8 cellular contexts compared by ENCODE assay signal in genomic region chr2:172084484-172084733, GRCh38. TPM values are rescaled to one million over a fixed set of nuclear protein-coding genes. Genes with fewer than 3 reads are reported as not detected.
DNase-seq lines count a peak whose midpoint lies in the region; ATAC-seq and TF ChIP-seq lines count a peak whose summit lies in the region.

No MANE protein-coding gene starts in this region.

- H3K9me3 ChIP-seq in NT2/D1 (ENCODE audit: insufficient read depth, low read length) (no peaks in the 10 kb centered on the region), esophagus squamous epithelium (no peaks in the 10 kb centered on the region), gastroesophageal sphincter (peaks cover 0 to 13% (median 0%) of the 10 kb centered on the region in 3 donors)

- TF ChIP-seq CTCF in esophagus squamous epithelium (IDR thresholded peaks at IDR 0.05): no peak
- no peak for TF ChIP-seq CTCF in gastroesophageal sphincter (IDR thresholded peaks at IDR 0.05)

- TF ChIP-seq POLR2A in esophagus squamous epithelium (IDR thresholded peaks at IDR 0.05): no peak
- no peak for TF ChIP-seq POLR2A in gastroesophageal sphincter (IDR thresholded peaks at IDR 0.05)

- ATAC-seq in activated T-cell treated with anti-CD3 and anti-CD28 coated beads, Interleukin-2, amount 50 U/mL, for 72 hours (replicated peaks in 1 of 2): no peak
- ATAC-seq in stimulated activated naive CD8-positive, alpha-beta T cell treated with anti-CD3 and anti-CD28 coated beads, Interleukin-15, amount 100 ng/mL, for 72 hours: peak; percentile 13
- ATAC-seq in GM21381 (IDR thresholded peaks at IDR 0.05; ENCODE audit: unreplicated experiment): no peak
- no peak for ATAC-seq in GM21723 (IDR thresholded peaks at IDR 0.05; ENCODE audit: unreplicated experiment)
- ATAC-seq in gastroesophageal sphincter: no peak

- H3K9ac ChIP-seq in NT2/D1 (ENCODE audit: insufficient read length, low read depth): peak overlapping the region; percentile 72

- intact Hi-C loops in esophagus squamous epithelium (cut with DNase I): no loop called here

- H3K27me3 Mint-ChIP-seq in activated T-cell treated with anti-CD3 and anti-CD28 coated beads, Interleukin-2, amount 50 U/mL, for 72 hours (ENCODE audit: low read depth): peaks cover 99% of the 10 kb centered on the region
- H3K27me3 Mint-ChIP-seq in stimulated activated naive CD8-positive, alpha-beta T cell treated with anti-CD3 and anti-CD28 coated beads, Interleukin-15, amount 100 ng/mL, for 72 hours: peaks cover 100% of the 10 kb centered on the region

- peaks cover 33% of the 10 kb centered on the region for H3K4me1 ChIP-seq in NT2/D1 (ENCODE audit: insufficient read depth, insufficient read length)
- H3K4me1 ChIP-seq in esophagus squamous epithelium: peaks cover 29 to 78% (median 35%) of the 10 kb centered on the region in 3 donors
- peaks cover 0 to 65% (median 30%) of the 10 kb centered on the region in 3 donors for H3K4me1 ChIP-seq in gastroesophageal sphincter

- DNase-seq in activated T-cell treated with anti-CD3 and anti-CD28 coated beads, Interleukin-2, amount 50 U/mL, for 72 hours: no peak
- no peak for DNase-seq in activated T-cell treated with anti-CD3 and anti-CD28 coated beads, Interleukin-2, amount 50 U/mL, for 48 hours
- DNase-seq in NT2/D1 (ENCODE audit: low read depth, low spot score) (no peak), esophagus squamous epithelium (lab: John Stamatoyannopoulos, UW) (no peak)
- no peak for DNase-seq in stimulated activated naive CD8-positive, alpha-beta T cell treated with anti-CD3 and anti-CD28 coated beads, Interleukin-15, amount 100 ng/mL, for 72 hours

- H3K4me1 Mint-ChIP-seq in activated T-cell treated with anti-CD3 and anti-CD28 coated beads, Interleukin-2, amount 50 U/mL, for 72 hours (ENCODE audit: low read depth): peaks cover 65% of the 10 kb centered on the region
- peaks cover 80% of the 10 kb centered on the region for H3K4me1 Mint-ChIP-seq in stimulated activated naive CD8-positive, alpha-beta T cell treated with anti-CD3 and anti-CD28 coated beads, Interleukin-15, amount 100 ng/mL, for 72 hours

- no peak overlapping the region for H3K27ac ChIP-seq in esophagus squamous epithelium
- peak overlapping the region in 1 of 4 donors; percentile 37 for H3K27ac ChIP-seq in gastroesophageal sphincter

- no peak for TF ChIP-seq EP300 in gastroesophageal sphincter (IDR thresholded peaks at IDR 0.05)

- peak overlapping the region; percentile 84 to 88 for H3K4me3 Mint-ChIP-seq in activated T-cell treated with anti-CD3 and anti-CD28 coated beads, Interleukin-2, amount 50 U/mL, for 72 hours
- H3K4me3 Mint-ChIP-seq in stimulated activated naive CD8-positive, alpha-beta T cell treated with anti-CD3 and anti-CD28 coated beads, Interleukin-15, amount 100 ng/mL, for 72 hours: peak overlapping the region; percentile 81 to 89

- H3K36me3 ChIP-seq in NT2/D1 (ENCODE audit: insufficient read depth, insufficient read length, low read length): no peaks in the 10 kb centered on the region
- no peaks in the 10 kb centered on the region for H3K36me3 ChIP-seq in esophagus squamous epithelium
- no peaks in the 10 kb centered on the region for H3K36me3 ChIP-seq in gastroesophageal sphincter

- peaks cover 0 to 1% of the 10 kb centered on the region in 2 donors for H3K36me3 Mint-ChIP-seq in activated T-cell treated with anti-CD3 and anti-CD28 coated beads, Interleukin-2, amount 50 U/mL, for 72 hours (ENCODE audit: insufficient read depth in 2 of 2)

- peak overlapping the region; percentile 42 for H3K27ac Mint-ChIP-seq in activated T-cell treated with anti-CD3 and anti-CD28 coated beads, Interleukin-2, amount 50 U/mL, for 72 hours
- no peak overlapping the region for H3K27ac Mint-ChIP-seq in stimulated activated naive CD8-positive, alpha-beta T cell treated with anti-CD3 and anti-CD28 coated beads, Interleukin-15, amount 100 ng/mL, for 72 hours

- H3K4me3 ChIP-seq in NT2/D1 (ENCODE audit: insufficient read length, low read depth) (peak overlapping the region; percentile 49), esophagus squamous epithelium (peak overlapping the region in 3 of 4 donors; percentile 33 to 55 (median 42)), gastroesophageal sphincter (peak overlapping the region in 1 of 2 donors; percentile 51)

- H3K27me3 ChIP-seq in NT2/D1 (ENCODE audit: insufficient read depth, insufficient read length): peaks cover 98% of the 10 kb centered on the region
- H3K27me3 ChIP-seq in esophagus squamous epithelium: peaks cover 49 to 100% (median 85%) of the 10 kb centered on the region in 4 donors
- peaks cover 98% of the 10 kb centered on the region for H3K27me3 ChIP-seq in gastroesophageal sphincter

- 0% methylated on average over 1 of the region's 15 CpGs; no CpG with 5 or more reads in 1 of the 2 donors for whole genome bisulfite sequencing in esophagus squamous epithelium, 2 donors
- WGBS in gastroesophageal sphincter (ENCODE audit: low coverage in 1 of 2), 2 donors: no CpG with 5 or more reads among the region's 15 CpGs

- no peaks in the 10 kb centered on the region for H3K9me3 Mint-ChIP-seq in activated T-cell treated with anti-CD3 and anti-CD28 coated beads, Interleukin-2, amount 50 U/mL, for 72 hours
- no peaks in the 10 kb centered on the region for H3K9me3 Mint-ChIP-seq in stimulated activated naive CD8-positive, alpha-beta T cell treated with anti-CD3 and anti-CD28 coated beads, Interleukin-15, amount 100 ng/mL, for 72 hours

RNA-seq across cellular contexts. Expression of gene DLX1, which starts 0.9 kb away (rescaled TPM):
- under 1 TPM in 1 of 2 donors, not detected in 1; 0.24 TPM for total RNA-seq in activated T-cell treated with anti-CD3 and anti-CD28 coated beads, Interleukin-2, amount 50 U/mL, for 72 hours
- total RNA-seq in esophagus squamous epithelium: not detected
- total RNA-seq in gastroesophageal sphincter: under 1 TPM in 1 of 4 donors, not detected in 3; 0.40 TPM

RNA-seq across cellular contexts. Expression of gene DLX2, which starts 18.3 kb away (rescaled TPM):
- under 1 TPM; 0.23 to 0.24 TPM for total RNA-seq in activated T-cell treated with anti-CD3 and anti-CD28 coated beads, Interleukin-2, amount 50 U/mL, for 72 hours
- total RNA-seq in esophagus squamous epithelium (not detected), gastroesophageal sphincter (not detected)
